8 cellular contexts compared by ENCODE assay signal in genomic region chr13:24270639-24271131, GRCh38.
DNase-seq lines count a peak whose midpoint lies in the region; ATAC-seq, FAIRE-seq and TF ChIP-seq lines count a peak whose summit lies in the region.

No MANE protein-coding gene starts in this region.

- TF ChIP-seq CTCF in LNCaP clone FGC (IDR thresholded peaks at IDR 0.05; ENCODE audit: control insufficient read depth, extremely low read depth, insufficient read depth), result no peak
- no peak for TF ChIP-seq CTCF in nephron (IDR thresholded peaks at IDR 0.05; ENCODE audit: unreplicated experiment in 3 of 3)

- H3K4me3 ChIP-seq in GM08714 (ENCODE audit: low read length) (peak overlapping the region; percentile 52), LNCaP clone FGC (ENCODE audit: low read depth, low read length) (no peak overlapping the region)

- H3K4me1 Mint-ChIP-seq in nephron, result peaks cover 46% of the 10 kb centered on the region

- peak; percentile 40 for ATAC-seq in GM21786 (IDR thresholded peaks at IDR 0.05; ENCODE audit: unreplicated experiment)

- H3K9me3 Mint-ChIP-seq in nephron, result no peaks in the 10 kb centered on the region

- DNase-seq in LNCaP clone FGC (ENCODE audit: low read depth), result peak; percentile 3
- peak; percentile 41 for DNase-seq in activated T-cell treated with anti-CD3 and anti-CD28 coated beads for 48 hours (ENCODE audit: low read depth)
- peak; percentile 76 for DNase-seq in fibroblast of gingiva (ENCODE audit: low read depth)
- peak; percentile 46 for DNase-seq in urothelium cell line (ENCODE audit: low spot score)
- no peak for DNase-seq in NCI-H2081 (lab: John Stamatoyannopoulos, UW)

- H3K27ac Mint-ChIP-seq in nephron, result peak overlapping the region; percentile 75 to 93 (median 77)

- peaks cover 3% of the 10 kb centered on the region for H3K27me3 Mint-ChIP-seq in nephron (ENCODE audit: low read depth)

- H3K4me3 Mint-ChIP-seq in nephron, result peak overlapping the region; percentile 50 to 70 (median 68)

- FAIRE-seq in urothelium cell line (lab: Jason Lieb, UNC), result no peak

- peaks cover 4% of the 10 kb centered on the region for H3K36me3 Mint-ChIP-seq in nephron (ENCODE audit: low read depth)

Comparison
In these comparisons a context has a peak if more than half of its experiments do, and no peak if none do; other contexts are left out.
1. DNase-seq: peak in LNCaP clone FGC (single experiment), activated T-cell treated with anti-CD3 and anti-CD28 coated beads for 48 hours (single experiment), fibroblast of gingiva (single experiment) and urothelium cell line (single experiment); none in NCI-H2081 (0 of 2).